Comparison of ENCODE assay signal across 27 cellular contexts in genomic region chr1:54011316-54012007, GRCh38. TPM values are rescaled to one million over a fixed set of nuclear protein-coding genes. Genes with fewer than 3 reads are reported as not detected.
"Had no signal": no experiment of that assay in that cellular context is flagged by ENCODE, and none has a peak within 500 bp of the region (broad histone marks: within the 10 kb centered on the region; RNA-seq: fewer than 3 reads in every experiment).

No MANE protein-coding gene starts in this region.

- H3K4me3 ChIP-seq: adrenal gland, body of pancreas had no signal

- ATAC-seq: activated T-helper 17 cell treated with anti-CD3 and anti-CD28 coated beads, Interleukin-2, amount 50 U/mL, for 72 hours; body of pancreas had no signal

- H3K4me1 Mint-ChIP-seq: activated naive CD8-positive, alpha-beta T cell treated with anti-CD3 and anti-CD28 coated beads, Interleukin-2, amount 10 ng/mL, durations not matched to agents 7 days and 5 days; activated T-helper 17 cell treated with anti-CD3 and anti-CD28 coated beads, Interleukin-2, amount 50 U/mL, for 72 hours had no signal

- H3K4me1 ChIP-seq: adrenal gland had no signal

- H3K27me3 ChIP-seq: adrenal gland, body of pancreas had no signal

- DNase-seq: activated CD4-positive, alpha-beta T cell treated with anti-CD3 and anti-CD28 coated beads for 4 hours; activated gamma-delta T cell; activated naive CD4-positive, alpha-beta T cell treated with anti-CD3 and anti-CD28 coated beads, Interleukin-2, amount 50 U/mL, for 16 hours; activated naive CD8-positive, alpha-beta T cell treated with anti-CD3 and anti-CD28 coated beads, Interleukin-2, amount 10 ng/mL, durations not matched to agents 7 days and 5 days; activated T-cell treated with anti-CD3 and anti-CD28 coated beads for 4 hours; activated T-cell treated with anti-CD3 and anti-CD28 coated beads, Interleukin-2, amount 50 U/mL, for 48 hours; anterior cingulate cortex; body of pancreas; central memory CD4-positive, alpha-beta T cell; Kasumi-1; KBM-7; NCI-H1105 treated with DMSO at 0.1 percent for 48 hours; NCI-H146; NCI-H1930; NCI-H2171; NCI-H345; NCI-H510A; NCI-H526 treated with DMSO at 0.1 percent for 48 hours; NCI-H82; SIG-M5; T-helper 1 cell had no signal

- H3K27me3 Mint-ChIP-seq: activated naive CD8-positive, alpha-beta T cell treated with anti-CD3 and anti-CD28 coated beads, Interleukin-2, amount 10 ng/mL, durations not matched to agents 7 days and 5 days had no signal

- H3K9me3 ChIP-seq: adrenal gland, body of pancreas had no signal

- H3K36me3 ChIP-seq: adrenal gland had no signal

- H3K9me3 Mint-ChIP-seq: activated naive CD8-positive, alpha-beta T cell treated with anti-CD3 and anti-CD28 coated beads, Interleukin-2, amount 10 ng/mL, durations not matched to agents 7 days and 5 days; activated T-helper 17 cell treated with anti-CD3 and anti-CD28 coated beads, Interleukin-2, amount 50 U/mL, for 72 hours had no signal

- H3K36me3 Mint-ChIP-seq: activated naive CD8-positive, alpha-beta T cell treated with anti-CD3 and anti-CD28 coated beads, Interleukin-2, amount 10 ng/mL, durations not matched to agents 7 days and 5 days had no signal

- H3K27ac Mint-ChIP-seq: activated naive CD8-positive, alpha-beta T cell treated with anti-CD3 and anti-CD28 coated beads, Interleukin-2, amount 10 ng/mL, durations not matched to agents 7 days and 5 days; activated T-helper 17 cell treated with anti-CD3 and anti-CD28 coated beads, Interleukin-2, amount 50 U/mL, for 72 hours had no signal

- H3K27ac ChIP-seq: adrenal gland, body of pancreas, VCaP had no signal

- H3K4me3 Mint-ChIP-seq: activated naive CD8-positive, alpha-beta T cell treated with anti-CD3 and anti-CD28 coated beads, Interleukin-2, amount 10 ng/mL, durations not matched to agents 7 days and 5 days; activated T-helper 17 cell treated with anti-CD3 and anti-CD28 coated beads, Interleukin-2, amount 50 U/mL, for 72 hours had no signal

RNA-seq across cellular contexts. Expression of gene LDLRAD1, which starts 6.5 kb away (rescaled TPM):
- total RNA-seq: activated naive CD8-positive, alpha-beta T cell treated with anti-CD3 and anti-CD28 coated beads, Interleukin-2, amount 10 ng/mL, durations not matched to agents 7 days and 5 days; activated T-helper 17 cell treated with anti-CD3 and anti-CD28 coated beads, Interleukin-2, amount 50 U/mL, for 72 hours; body of pancreas; OCI-LY7; RPMI7951; T-helper 2 cell treated with Interferon-gamma antibody and Interleukin-4, amounts not matched to agents 100 ng/mL and 5 ng/mL, for 36 hours had no signal
